Comparison of ENCODE assay signal across 1 cellular context in the genomic region with DNA sequence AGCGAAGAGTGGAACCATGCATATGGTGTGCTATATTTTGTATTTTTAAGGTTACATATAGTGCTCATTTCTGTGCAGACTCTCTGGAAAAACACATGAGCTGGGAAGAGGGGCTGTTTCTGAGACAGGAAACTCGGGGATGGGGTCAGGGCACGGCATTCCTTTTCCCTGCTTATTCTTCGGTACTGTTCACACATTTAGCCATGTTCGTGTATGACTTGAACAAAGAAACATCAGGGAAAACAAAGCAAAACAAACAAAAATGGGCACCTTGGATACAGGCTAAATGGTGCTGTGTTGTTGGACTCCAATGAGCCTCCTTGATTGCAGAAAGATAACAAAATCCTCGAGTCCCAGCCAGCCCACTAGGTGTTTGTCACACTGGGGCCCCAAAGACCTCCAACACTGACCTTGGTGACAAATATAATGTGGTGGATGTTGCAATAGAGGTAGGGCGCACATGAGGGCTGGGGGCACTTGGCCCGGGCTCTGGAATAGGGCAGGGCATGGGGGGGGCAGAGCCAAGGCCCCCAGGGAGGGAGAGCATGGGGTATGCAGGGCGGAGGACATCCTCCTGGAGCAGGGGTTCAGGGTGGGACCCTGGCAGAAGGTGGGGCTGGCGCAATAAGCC.
TF ChIP-seq lines count a peak whose summit lies in the region.

No MANE protein-coding gene starts in this region.

TF ChIP-seq in HepG2, 621 proteins besides CTCF, POLR2A, EP300 and RAD21 (continued from another document and continues in another):
- TF ChIP-seq ZZZ3 (CRISPR knock-in tag; IDR thresholded peaks at IDR 0.05; ENCODE audit: borderline replicate concordance) (no peak), HNRNPLL (IDR thresholded peaks at IDR 0.05; ENCODE audit: low read depth, low read length, poor library complexity, severe bottlenecking) (no peak), ZNF407 (CRISPR knock-in tag; IDR thresholded peaks at IDR 0.05; ENCODE audit: not compliant biosample characterization) (no peak), MTF1 (CRISPR knock-in tag; IDR thresholded peaks at IDR 0.05) (no peak), ZNF530 (CRISPR knock-in tag; IDR thresholded peaks at IDR 0.05; ENCODE audit: low read depth) (no peak), ZFP36L1 (CRISPR knock-in tag; IDR thresholded peaks at IDR 0.05) (no peak), FUBP1 (CRISPR knock-in tag; IDR thresholded peaks at IDR 0.05; ENCODE audit: borderline replicate concordance) (no peak), FOXJ3 (CRISPR knock-in tag; IDR thresholded peaks at IDR 0.05; ENCODE audit: borderline replicate concordance) (peak; percentile 51; the same call in 1 of the 2 replicates), POLR2G (IDR thresholded peaks at IDR 0.05; ENCODE audit: low read depth, low read length) (no peak), MBNL3 (CRISPR knock-in tag; conservative IDR thresholded peaks at IDR 0.05) (no peak), MXD1 (CRISPR knock-in tag; IDR thresholded peaks at IDR 0.05) (no peak), ZNF275 (CRISPR knock-in tag; IDR thresholded peaks at IDR 0.05; ENCODE audit: borderline replicate concordance) (no peak; the same call in 1 of the 2 replicates), HMG20A (CRISPR knock-in tag; IDR thresholded peaks at IDR 0.05; ENCODE audit: borderline replicate concordance) (peak; percentile 80; the same call in 1 of the 2 replicates), PREB (CRISPR knock-in tag; IDR thresholded peaks at IDR 0.05) (no peak), ZNF207 (IDR thresholded peaks at IDR 0.05; ENCODE audit: borderline replicate concordance) (no peak), MIXL1 (CRISPR knock-in tag; IDR thresholded peaks at IDR 0.05) (0 out of 2 replicates have a peak, but pooled peaks have one; percentile 28), ELF3 (CRISPR knock-in tag; IDR thresholded peaks at IDR 0.05) (0 out of 2 replicates have a peak, but pooled peaks have one; percentile 29), HIVEP1 (CRISPR knock-in tag; IDR thresholded peaks at IDR 0.05) (no peak), ZFYVE20 (CRISPR knock-in tag; IDR thresholded peaks at IDR 0.05; ENCODE audit: borderline replicate concordance, low read depth) (no peak), POLR2AphosphoS2 (IDR thresholded peaks at IDR 0.05; ENCODE audit: low read depth, low read length) (no peak), CCAR2 (optimal IDR thresholded peaks at IDR 0.05; ENCODE audit: low read depth, low read length) (no peak), NFE2L2 (IDR thresholded peaks at IDR 0.05; ENCODE audit: low read length) (no peak), ZNF878 (CRISPR knock-in tag; IDR thresholded peaks at IDR 0.05) (0 out of 2 replicates have a peak, but pooled peaks have one; percentile 47), SIX4 (CRISPR knock-in tag; IDR thresholded peaks at IDR 0.05) (peak; percentile 70; the same call in 1 of the 2 replicates), FOXA1 (IDR thresholded peaks at IDR 0.05) (no peak), FOXA1 (CRISPR knock-in tag; IDR thresholded peaks at IDR 0.05) (no peak), ZNF234 (CRISPR knock-in tag; conservative IDR thresholded peaks at IDR 0.05) (no peak), NCOA2 (CRISPR knock-in tag; IDR thresholded peaks at IDR 0.05) (peak; percentile 78), BRD4 (CRISPR knock-in tag; IDR thresholded peaks at IDR 0.05) (no peak), ZMYM4 (CRISPR knock-in tag; IDR thresholded peaks at IDR 0.05) (peak; percentile 75), ZNF484 (CRISPR knock-in tag; IDR thresholded peaks at IDR 0.05; ENCODE audit: borderline replicate concordance, low read depth) (no peak), ZSCAN20 (CRISPR knock-in tag; IDR thresholded peaks at IDR 0.05; ENCODE audit: borderline replicate concordance) (no peak), SAFB2 (CRISPR knock-in tag; IDR thresholded peaks at IDR 0.05; ENCODE audit: borderline replicate concordance, low read depth) (peak; percentile 34; the same call in 1 of the 2 replicates), ZNF230 (CRISPR knock-in tag; IDR thresholded peaks at IDR 0.05) (no peak), ZNF564 (CRISPR knock-in tag; IDR thresholded peaks at IDR 0.05) (no peak), KDM6A (CRISPR knock-in tag; IDR thresholded peaks at IDR 0.05; ENCODE audit: low read depth) (peak; percentile 71; the same call in 1 of the 2 replicates), STAT5B (CRISPR knock-in tag; IDR thresholded peaks at IDR 0.05) (no peak)
- TF ChIP-seq, protein P1, sequence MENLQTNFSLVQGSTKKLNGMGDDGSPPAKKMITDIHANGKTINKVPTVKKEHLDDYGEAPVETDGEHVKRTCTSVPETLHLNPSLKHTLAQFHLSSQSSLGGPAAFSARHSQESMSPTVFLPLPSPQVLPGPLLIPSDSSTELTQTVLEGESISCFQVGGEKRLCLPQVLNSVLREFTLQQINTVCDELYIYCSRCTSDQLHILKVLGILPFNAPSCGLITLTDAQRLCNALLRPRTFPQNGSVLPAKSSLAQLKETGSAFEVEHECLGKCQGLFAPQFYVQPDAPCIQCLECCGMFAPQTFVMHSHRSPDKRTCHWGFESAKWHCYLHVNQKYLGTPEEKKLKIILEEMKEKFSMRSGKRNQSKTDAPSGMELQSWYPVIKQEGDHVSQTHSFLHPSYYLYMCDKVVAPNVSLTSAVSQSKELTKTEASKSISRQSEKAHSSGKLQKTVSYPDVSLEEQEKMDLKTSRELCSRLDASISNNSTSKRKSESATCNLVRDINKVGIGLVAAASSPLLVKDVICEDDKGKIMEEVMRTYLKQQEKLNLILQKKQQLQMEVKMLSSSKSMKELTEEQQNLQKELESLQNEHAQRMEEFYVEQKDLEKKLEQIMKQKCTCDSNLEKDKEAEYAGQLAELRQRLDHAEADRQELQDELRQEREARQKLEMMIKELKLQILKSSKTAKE (CRISPR knock-in tag; IDR thresholded peaks at IDR 0.05; ENCODE audit: borderline replicate concordance): peak; percentile 90
- TF ChIP-seq, protein P2, sequence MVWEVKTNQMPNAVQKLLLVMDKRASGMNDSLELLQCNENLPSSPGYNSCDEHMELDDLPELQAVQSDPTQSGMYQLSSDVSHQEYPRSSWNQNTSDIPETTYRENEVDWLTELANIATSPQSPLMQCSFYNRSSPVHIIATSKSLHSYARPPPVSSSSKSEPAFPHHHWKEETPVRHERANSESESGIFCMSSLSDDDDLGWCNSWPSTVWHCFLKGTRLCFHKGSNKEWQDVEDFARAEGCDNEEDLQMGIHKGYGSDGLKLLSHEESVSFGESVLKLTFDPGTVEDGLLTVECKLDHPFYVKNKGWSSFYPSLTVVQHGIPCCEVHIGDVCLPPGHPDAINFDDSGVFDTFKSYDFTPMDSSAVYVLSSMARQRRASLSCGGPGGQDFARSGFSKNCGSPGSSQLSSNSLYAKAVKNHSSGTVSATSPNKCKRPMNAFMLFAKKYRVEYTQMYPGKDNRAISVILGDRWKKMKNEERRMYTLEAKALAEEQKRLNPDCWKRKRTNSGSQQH (CRISPR knock-in tag; IDR thresholded peaks at IDR 0.05; ENCODE audit: low read depth): no peak; the same call in 1 of the 2 replicates
- TF ChIP-seq, protein P3, sequence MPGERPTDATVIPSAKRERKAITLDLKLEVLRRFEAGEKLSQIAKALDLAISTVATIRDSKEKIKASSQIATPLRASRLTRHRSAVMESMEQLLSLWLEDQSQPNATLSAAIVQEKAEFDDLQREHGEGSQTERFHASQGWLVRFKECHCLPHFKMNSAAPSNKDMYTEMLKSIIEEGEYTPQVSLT (CRISPR knock-in tag; IDR thresholded peaks at IDR 0.05; ENCODE audit: borderline replicate concordance, low read depth): no peak
- TF ChIP-seq, protein P4, sequence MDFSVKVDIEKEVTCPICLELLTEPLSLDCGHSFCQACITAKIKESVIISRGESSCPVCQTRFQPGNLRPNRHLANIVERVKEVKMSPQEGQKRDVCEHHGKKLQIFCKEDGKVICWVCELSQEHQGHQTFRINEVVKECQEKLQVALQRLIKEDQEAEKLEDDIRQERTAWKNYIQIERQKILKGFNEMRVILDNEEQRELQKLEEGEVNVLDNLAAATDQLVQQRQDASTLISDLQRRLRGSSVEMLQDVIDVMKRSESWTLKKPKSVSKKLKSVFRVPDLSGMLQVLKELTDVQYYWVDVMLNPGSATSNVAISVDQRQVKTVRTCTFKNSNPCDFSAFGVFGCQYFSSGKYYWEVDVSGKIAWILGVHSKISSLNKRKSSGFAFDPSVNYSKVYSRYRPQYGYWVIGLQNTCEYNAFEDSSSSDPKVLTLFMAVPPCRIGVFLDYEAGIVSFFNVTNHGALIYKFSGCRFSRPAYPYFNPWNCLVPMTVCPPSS (IDR thresholded peaks at IDR 0.05): no peak
